ENCODE assay signal across 23 cellular contexts in genomic region chr4:8737075-8737474, GRCh38.
"Had no signal": no experiment of that assay in that cellular context is flagged by ENCODE, and none has a peak within 500 bp of the region (broad histone marks: within the 10 kb centered on the region; RNA-seq: fewer than 3 reads in every experiment).

No MANE protein-coding gene starts in this region.

- H3K9me3 Mint-ChIP-seq: immature natural killer cell had no signal

- H3K4me1 Mint-ChIP-seq: central memory CD8-positive, alpha-beta T cell; immature natural killer cell; naive thymus-derived CD4-positive, alpha-beta T cell had no signal

- H3K27me3 Mint-ChIP-seq: naive thymus-derived CD4-positive, alpha-beta T cell had no signal

- H3K4me3 Mint-ChIP-seq: central memory CD8-positive, alpha-beta T cell; immature natural killer cell; naive thymus-derived CD4-positive, alpha-beta T cell; nephron progenitor cell; type B pancreatic cell had no signal

- DNase-seq: cortex of kidney; effector CD8-positive, alpha-beta T cell; gastrocnemius medialis; glutamatergic neuron; immature natural killer cell; kidney; left colon; mammary epithelial cell; naive thymus-derived CD4-positive, alpha-beta T cell; nephron progenitor cell; ovary; stimulated activated CD4-positive, alpha-beta T cell treated with anti-CD3 and anti-CD28 coated beads, Interleukin-12 subunit alpha, Interleukin-12 subunit beta, amount 100 ng/mL, for 4 hours; stimulated activated naive CD4-positive, alpha-beta T cell treated with Interleukin-2 at 50 U/mL for 16 hours; thyroid gland; uterus had no signal

- H3K27me3 ChIP-seq: gastrocnemius medialis, neutrophil, ovary, thyroid gland, uterus had no signal

- H3K36me3 Mint-ChIP-seq: immature natural killer cell; naive thymus-derived CD4-positive, alpha-beta T cell; type B pancreatic cell had no signal

- H3K27ac ChIP-seq: dorsolateral prefrontal cortex, gastrocnemius medialis, neutrophil, ovary, prostate gland, skin epidermis, suprapubic skin, thyroid gland, uterus had no signal

- ATAC-seq: gastrocnemius medialis; left colon; naive thymus-derived CD4-positive, alpha-beta T cell; sciatic nerve had no signal

- H3K27ac Mint-ChIP-seq: immature natural killer cell; naive thymus-derived CD4-positive, alpha-beta T cell; nephron progenitor cell; type B pancreatic cell had no signal

- H3K9me3 ChIP-seq: gastrocnemius medialis, neutrophil, ovary, prostate gland, thyroid gland, uterus had no signal
